Comparison of ENCODE assay signal across 32 cellular contexts in genomic region chr18:63567276-63567675, GRCh38. TPM values are rescaled to one million over a fixed set of nuclear protein-coding genes. Genes with fewer than 3 reads are reported as not detected.
"Had no signal": no experiment of that assay in that cellular context is flagged by ENCODE, and none has a peak within 500 bp of the region (broad histone marks: within the 10 kb centered on the region; RNA-seq: fewer than 3 reads in every experiment).

No MANE protein-coding gene starts in this region.

- H3K4me2 ChIP-seq: hepatocyte, neural progenitor cell, smooth muscle cell had no signal

- H3K4me3 ChIP-seq: gastroesophageal sphincter, heart left ventricle, hepatocyte, lung, neural progenitor cell, prostate gland, right atrium auricular region, smooth muscle cell, suprapubic skin, transverse colon, upper lobe of right lung, uterus had no signal

- H3K27me3 ChIP-seq: foreskin keratinocyte, heart left ventricle, hepatocyte, neural progenitor cell, right atrium auricular region, suprapubic skin, transverse colon, upper lobe of right lung, uterus had no signal

- H3K27ac ChIP-seq: foreskin keratinocyte, gastroesophageal sphincter, heart left ventricle, hepatocyte, neural progenitor cell, prostate gland, right atrium auricular region, suprapubic skin, transverse colon, upper lobe of right lung, uterus had no signal

- H2AFZ ChIP-seq: hepatocyte, neural progenitor cell had no signal

- H3K9ac ChIP-seq: neural progenitor cell had no signal

- H3K79me2 ChIP-seq: hepatocyte had no signal

- ATAC-seq: foreskin keratinocyte; gastroesophageal sphincter; heart left ventricle; left lobe of liver; naive thymus-derived CD4-positive, alpha-beta T cell; sciatic nerve; stimulated activated naive CD8-positive, alpha-beta T cell treated with anti-CD3 and anti-CD28 coated beads, Interleukin-15, amount 100 ng/mL, for 72 hours; upper lobe of right lung had no signal

- FAIRE-seq: kidney had no signal

- H3K9me3 ChIP-seq: gastroesophageal sphincter, heart left ventricle, prostate gland, right atrium auricular region, suprapubic skin, transverse colon, upper lobe of right lung, uterus had no signal

- H3K4me1 ChIP-seq: gastroesophageal sphincter, heart left ventricle, neural progenitor cell, prostate gland, right atrium auricular region, transverse colon, upper lobe of right lung, uterus had no signal

- DNase-seq: cortex of kidney; effector CD4-positive, alpha-beta T cell; foreskin keratinocyte; heart left ventricle; kidney; mesendoderm; midbrain; naive thymus-derived CD4-positive, alpha-beta T cell; stimulated activated CD4-positive, alpha-beta T cell treated with anti-CD3 and anti-CD28 coated beads, Interleukin-12 subunit alpha, Interleukin-12 subunit beta, amount 100 ng/mL, for 4 hours; stimulated activated CD4-positive, alpha-beta T cell treated with anti-CD3 and anti-CD28 coated beads, Interleukin-1b, Interleukin-23, amount 100 ng/mL, for 48 hours; stimulated activated CD4-positive, alpha-beta T cell treated with anti-CD3 and anti-CD28 coated beads, Interleukin-4, amount 100 ng/mL, for 1 hour; stimulated activated CD8-positive, alpha-beta memory T cell treated with anti-CD3 and anti-CD28 coated beads, Interleukin-4, amount 100 ng/mL, for 48 hours; stimulated activated naive CD4-positive, alpha-beta T cell; stimulated activated naive CD8-positive, alpha-beta T cell treated with anti-CD3 and anti-CD28 coated beads, Interleukin-15, amount 100 ng/mL, for 72 hours; transverse colon; upper lobe of right lung; uterus had no signal

- H3K36me3 ChIP-seq: gastroesophageal sphincter, heart left ventricle, neural progenitor cell, prostate gland, right atrium auricular region, suprapubic skin, transverse colon, upper lobe of right lung, uterus had no signal

RNA-seq across cellular contexts. Expression of gene SERPINB13, which starts 19.9 kb away (rescaled TPM):
- total RNA-seq: dermis microvascular lymphatic vessel endothelial cell; fibroblast of lung; heart left ventricle; hepatocyte; kidney; left lobe of liver; liver; mucosa of gallbladder; naive thymus-derived CD4-positive, alpha-beta T cell; osteocyte; right atrium auricular region; sciatic nerve; upper lobe of right lung; uterus had no signal
- polyA plus RNA-seq: fibroblast of lung; heart left ventricle; liver; naive thymus-derived CD4-positive, alpha-beta T cell had no signal

RNA-seq across cellular contexts. Expression of gene SERPINB12, which starts 25.1 kb away (rescaled TPM):
- total RNA-seq: dermis microvascular lymphatic vessel endothelial cell; fibroblast of lung; gastroesophageal sphincter; heart left ventricle; hepatocyte; kidney; left lobe of liver; liver; lung; mucosa of gallbladder; naive thymus-derived CD4-positive, alpha-beta T cell; osteocyte; prostate gland; right atrium auricular region; sciatic nerve; transverse colon; upper lobe of right lung; uterus had no signal
- polyA plus RNA-seq: heart left ventricle; hepatocyte; liver; lung; naive thymus-derived CD4-positive, alpha-beta T cell had no signal
